23 cellular contexts compared by ENCODE assay signal in the genomic region with DNA sequence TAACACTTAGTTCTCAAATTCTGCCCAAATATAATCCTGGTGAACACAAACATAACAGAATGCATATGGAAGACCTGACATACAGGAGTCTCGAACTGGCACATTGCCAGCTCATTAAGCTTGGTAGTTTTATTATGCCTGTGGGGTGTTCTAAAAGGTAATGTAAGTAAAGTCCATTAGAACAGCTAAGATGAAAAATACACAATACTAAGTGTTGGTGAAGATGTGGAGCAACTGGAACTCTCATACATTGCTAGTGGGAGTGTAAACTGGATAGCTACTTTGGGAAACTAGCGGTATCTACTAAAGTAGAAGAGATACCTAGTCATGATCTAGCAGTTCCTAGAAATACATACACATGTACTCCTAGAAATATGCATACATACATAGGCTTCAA. TPM values are rescaled to one million over a fixed set of nuclear protein-coding genes. Genes with fewer than 3 reads are reported as not detected.
A peak's percentile ranks its signal among the peaks of the same experiment; 100 is the strongest.
DNase-seq lines count a peak whose midpoint lies in the region; ATAC-seq, FAIRE-seq and TF ChIP-seq lines count a peak whose summit lies in the region.
"Had no signal": no experiment of that assay in that cellular context is flagged by ENCODE, and none has a peak within 500 bp of the region (broad histone marks: within the 10 kb centered on the region; RNA-seq: fewer than 3 reads in every experiment).

No MANE protein-coding gene starts in this region.

- peaks cover 2% of the 10 kb centered on the region for H3K9me3 Mint-ChIP-seq in activated CD4-positive, alpha-beta T cell treated with anti-CD3 and anti-CD28 coated beads for 36 hours (ENCODE audit: low read depth)
- H3K9me3 Mint-ChIP-seq: CD4-positive, alpha-beta T cell; T-helper 2 cell treated with Interferon-gamma antibody and Interleukin-4, amounts not matched to agents 5 μg/mL and 100 μg/mL, for 36 hours had no signal

- TF ChIP-seq CTCF in HEK293 (tag by site-specific recombination; IDR thresholded peaks at IDR 0.05) (no peak), RWPE2 (IDR thresholded peaks at IDR 0.05; ENCODE audit: poor library complexity, severe bottlenecking) (no peak), keratinocyte (optimal IDR thresholded peaks at IDR 0.05 in 1 of 3, IDR thresholded peaks at IDR 0.05 in 1 of 3, conservative IDR thresholded peaks at IDR 0.05 in 1 of 3; ENCODE audit: extremely low read depth in 1 of 3, insufficient read depth in 2 of 3, low read length in 3 of 3) (no peak), stomach (IDR thresholded peaks at IDR 0.05) (no peak)

- dilution Hi-C loops in keratinocyte (cut with MboI; ENCODE audit: extremely low pct_ligation_motif_present, low sequenced_read_pairs) = no loop called here

- DNase-seq in RWPE2 (ENCODE audit: low spot score) (no peak), keratinocyte (ENCODE audit: low read depth, low spot score) (no peak), stomach (no peak), dermis blood vessel endothelial cell (no peak), T-helper 9 cell (no peak)
- no peak for DNase-seq in activated CD4-positive, alpha-beta T cell treated with anti-CD3 and anti-CD28 coated beads for 36 hours
- DNase-seq: activated naive CD4-positive, alpha-beta T cell treated with anti-CD3 and anti-CD28 coated beads, Interleukin-2, amount 50 U/mL, for 16 hours; CD4-positive, alpha-beta T cell; naive B cell; NCI-H1105; NCI-H1930; NCI-H82; occipital lobe; retina; stimulated activated CD4-positive, alpha-beta T cell treated with anti-CD3 and anti-CD28 coated beads, Interleukin-12 subunit alpha, Interleukin-12 subunit beta, amount 100 ng/mL, for 4 hours; stimulated activated CD4-positive, alpha-beta T cell treated with anti-CD3 and anti-CD28 coated beads, Interleukin-4, amount 100 ng/mL, for 4 hours; stimulated activated naive CD4-positive, alpha-beta T cell had no signal

- H3K27me3 ChIP-seq in RWPE2 (ENCODE audit: insufficient read depth, poor library complexity, severe bottlenecking) (no peaks in the 10 kb centered on the region), keratinocyte (ENCODE audit: control insufficient read depth, extremely low read depth, insufficient read depth, low read length) (no peaks in the 10 kb centered on the region), stomach (no peaks in the 10 kb centered on the region)

- H3K4me1 ChIP-seq in HEK293 (ENCODE audit: control insufficient read depth, insufficient read depth, low read length) (peaks cover 4% of the 10 kb centered on the region), RWPE2 (ENCODE audit: insufficient read depth, poor library complexity, severe bottlenecking) (peaks cover 41% of the 10 kb centered on the region), keratinocyte (ENCODE audit: control insufficient read depth, extremely low read depth, insufficient read depth, low read length) (peaks cover 44% of the 10 kb centered on the region), stomach (peaks cover 0 to 40% (median 24%) of the 10 kb centered on the region in 4 donors)

- H2AFZ ChIP-seq in keratinocyte (ENCODE audit: control insufficient read depth, low read length) = no peak overlapping the region

- no peaks in the 10 kb centered on the region for H3K79me2 ChIP-seq in keratinocyte (ENCODE audit: control insufficient read depth, insufficient read depth, low read length)

- H3K36me3 ChIP-seq in HEK293 (ENCODE audit: control insufficient read depth in 2 of 2, insufficient read depth in 1 of 2, low read length in 2 of 2) = no peaks in the 10 kb centered on the region
- no peaks in the 10 kb centered on the region for H3K36me3 ChIP-seq in RWPE2 (ENCODE audit: low read depth)
- H3K36me3 ChIP-seq in keratinocyte (ENCODE audit: control insufficient read depth in 2 of 2, extremely low read depth in 1 of 2, insufficient read depth in 2 of 2, low read length in 2 of 2) = no peaks in the 10 kb centered on the region
- H3K36me3 ChIP-seq in stomach = no peaks in the 10 kb centered on the region
- H3K36me3 ChIP-seq: heart left ventricle, thoracic aorta had no signal

- no peaks in the 10 kb centered on the region for H3K36me3 Mint-ChIP-seq in activated CD4-positive, alpha-beta T cell treated with anti-CD3 and anti-CD28 coated beads for 36 hours (ENCODE audit: low read depth)

- H3K4me2 ChIP-seq in keratinocyte (ENCODE audit: control insufficient read depth, extremely low read depth, insufficient read depth, low read depth, low read length) = peak overlapping the region; percentile 42

- no peak overlapping the region for H3K9ac ChIP-seq in keratinocyte (ENCODE audit: control insufficient read depth, extremely low read depth, insufficient read depth, low read length)

- H3K27me3 Mint-ChIP-seq in activated CD4-positive, alpha-beta T cell treated with anti-CD3 and anti-CD28 coated beads for 36 hours = no peaks in the 10 kb centered on the region
- H3K27me3 Mint-ChIP-seq: CD4-positive, alpha-beta T cell; naive B cell had no signal

- ATAC-seq in RWPE2 (ENCODE audit: low read depth) (no peak), HG02973 (IDR thresholded peaks at IDR 0.05; ENCODE audit: unreplicated experiment) (no peak)
- ATAC-seq in activated CD4-positive, alpha-beta T cell treated with anti-CD3 and anti-CD28 coated beads for 36 hours = no peak

- TF ChIP-seq EP300 in stomach (IDR thresholded peaks at IDR 0.05) = no peak

- no peaks in the 10 kb centered on the region for H3K4me1 Mint-ChIP-seq in activated CD4-positive, alpha-beta T cell treated with anti-CD3 and anti-CD28 coated beads for 36 hours
- H3K4me1 Mint-ChIP-seq: naive B cell had no signal

- no peak overlapping the region for H3K4me3 Mint-ChIP-seq in activated CD4-positive, alpha-beta T cell treated with anti-CD3 and anti-CD28 coated beads for 36 hours
- H3K4me3 Mint-ChIP-seq: activated T-helper 1 cell treated with anti-CD3 and anti-CD28 coated beads, Interleukin-12 subunit alpha, Interleukin-12 subunit beta, Interleukin-2, Interleukin-4 antibody, amounts not matched to agents 30 ng/mL and 10 ng/mL and 1 ng/mL, durations not matched to agents 14 hours and 24 hours and 36 hours; CD4-positive, alpha-beta T cell; naive B cell; T-helper 2 cell treated with Interferon-gamma antibody and Interleukin-4, amounts not matched to agents 5 μg/mL and 100 μg/mL, for 36 hours had no signal

- TF ChIP-seq POLR2A in stomach (IDR thresholded peaks at IDR 0.05) = no peak

- POLR2A ChIA-PET in HEK293 (lab: Yijun Ruan, JAX) = no interaction called here
- POLR2A ChIA-PET in activated CD4-positive, alpha-beta T cell treated with anti-CD3 and anti-CD28 coated beads for 36 hours (lab: Charles Lee) = no interaction called here

- CTCF ChIA-PET in HEK293 (lab: Yijun Ruan, JAX) = no interaction called here
- CTCF ChIA-PET in activated CD4-positive, alpha-beta T cell treated with anti-CD3 and anti-CD28 coated beads for 36 hours (lab: Charles Lee) = interaction anchor here (1.9 kb wide), 1 partner anchor 9 kb away, joined by 7 read pairs; no protein-coding TSS in a partner anchor

- no peak overlapping the region for H3K27ac Mint-ChIP-seq in activated CD4-positive, alpha-beta T cell treated with anti-CD3 and anti-CD28 coated beads for 36 hours
- H3K27ac Mint-ChIP-seq: activated T-helper 1 cell treated with anti-CD3 and anti-CD28 coated beads, Interleukin-12 subunit alpha, Interleukin-12 subunit beta, Interleukin-2, Interleukin-4 antibody, amounts not matched to agents 30 ng/mL and 10 ng/mL and 1 ng/mL, durations not matched to agents 14 hours and 24 hours and 36 hours; CD4-positive, alpha-beta T cell; naive B cell; T-helper 2 cell treated with Interferon-gamma antibody and Interleukin-4, amounts not matched to agents 5 μg/mL and 100 μg/mL, for 36 hours had no signal

- H3K9me3 ChIP-seq in HEK293 (ENCODE audit: control insufficient read depth, insufficient read depth, low read depth, low read length) = no peaks in the 10 kb centered on the region
- H3K9me3 ChIP-seq in RWPE2 (ENCODE audit: severe bottlenecking) = no peaks in the 10 kb centered on the region
- H3K9me3 ChIP-seq in keratinocyte (ENCODE audit: control insufficient read depth, low read depth, low read length) = no peaks in the 10 kb centered on the region
- H3K9me3 ChIP-seq in stomach = no peaks in the 10 kb centered on the region
- H3K9me3 ChIP-seq: thoracic aorta had no signal

- no peak overlapping the region for H3K27ac ChIP-seq in HEK293 (ENCODE audit: extremely low read depth, low read depth, low read length)
- H3K27ac ChIP-seq in RWPE2 (ENCODE audit: poor library complexity, severe bottlenecking) = peak overlapping the region; percentile 92
- H3K27ac ChIP-seq in keratinocyte (ENCODE audit: control insufficient read depth, insufficient read depth, low read length) = peak overlapping the region; percentile 91
- peak overlapping the region in 4 of 5 donors; percentile 27 to 73 (median 68) for H3K27ac ChIP-seq in stomach
- H3K27ac ChIP-seq: thoracic aorta had no signal

- no peaks in the 10 kb centered on the region for H4K20me1 ChIP-seq in keratinocyte (ENCODE audit: control insufficient read depth, extremely low read depth, insufficient read depth, low read length)

- 82 to 92% (median 85%) methylated on average over 2 of the region's 2 CpGs for WGBS in stomach, 5 donors

- intact Hi-C loops in stomach (cut with DNase I; ENCODE audit: low total_unique reads) = no loop called here
- intact Hi-C loops in activated CD4-positive, alpha-beta T cell treated with anti-CD3 and anti-CD28 coated beads for 36 hours (cut with DNase I, micrococcal nuclease) = no loop called here

- H3K4me3 ChIP-seq in HEK293 (ENCODE audit: low read depth, low read length) = no peak overlapping the region
- no peak overlapping the region for H3K4me3 ChIP-seq in RWPE2 (ENCODE audit: severe bottlenecking)
- H3K4me3 ChIP-seq in keratinocyte (ENCODE audit: control insufficient read depth in 2 of 3, extremely low read depth in 1 of 3, insufficient read depth in 2 of 3, low read depth in 1 of 3, low read length in 3 of 3) = peak overlapping the region in 1 of 3 experiments; percentile 30
- no peak overlapping the region for H3K4me3 ChIP-seq in stomach
- H3K4me3 ChIP-seq: heart left ventricle, thoracic aorta had no signal

- peaks cover 3% of the 10 kb centered on the region for H3K9me1 ChIP-seq in keratinocyte (ENCODE audit: control insufficient read depth, extremely low read depth, insufficient read depth, low read length)

- FAIRE-seq in keratinocyte (lab: Jason Lieb, UNC) = no peak

RNA-seq across cellular contexts. Expression of gene RAB10, which starts 24.3 kb away (rescaled TPM):
- polyA plus RNA-seq in keratinocyte = 139 to 252 TPM (median 161 TPM) in 3 replicates
- 328 TPM for polyA plus RNA-seq in keratinocyte (2011; ENCODE audit: low read depth)
- polyA plus RNA-seq in keratinocyte (2011; cell fraction: cytosol; rRNA removed) = 225 and 344 TPM in 2 replicates
- 141 and 287 TPM in 2 replicates for polyA plus RNA-seq in keratinocyte (2011; cell fraction: nucleus; rRNA removed)
- 176 and 274 TPM in 2 replicates for polyA plus RNA-seq in keratinocyte (2012; ENCODE audit: low replicate concordance)
- 27.3 to 149 TPM (median 105 TPM) in 3 replicates for polyA minus RNA-seq in keratinocyte
- polyA minus RNA-seq in keratinocyte (2011; cell fraction: cytosol; rRNA and poly(A)+ RNA removed) = 202 TPM
- 73.4 and 110 TPM in 2 replicates for polyA minus RNA-seq in keratinocyte (2011; cell fraction: nucleus; rRNA and poly(A)+ RNA removed)
- 100 to 1,000 TPM in 3 of 5 donors, 10 to 100 TPM in 2; 22.2 to 591 (median 106) TPM for total RNA-seq in stomach
- polyA plus RNA-seq in stomach = 10 to 100 TPM; 39.3 to 60.8 (median 60.2) TPM
- 100 to 1,000 TPM; 103 to 160 TPM for total RNA-seq in activated CD4-positive, alpha-beta T cell treated with anti-CD3 and anti-CD28 coated beads for 36 hours
- 101 and 176 TPM in 2 replicates for total RNA-seq in dermis blood vessel endothelial cell

RNA-seq across cellular contexts. Expression of gene KIF3C, which starts 27.3 kb away (rescaled TPM):
- polyA plus RNA-seq in keratinocyte (6.5 to 8.4 TPM (median 7.4 TPM) in 3 replicates), stomach (1 to 10 TPM; 1.1 to 2.4 (median 1.2) TPM)
- 13.4 TPM for polyA plus RNA-seq in keratinocyte (2011; ENCODE audit: low read depth)
- 7.0 and 10.3 TPM in 2 replicates for polyA plus RNA-seq in keratinocyte (2011; cell fraction: cytosol; rRNA removed)
- polyA plus RNA-seq in keratinocyte (2011; cell fraction: nucleus; rRNA removed) = 9.9 and 11.9 TPM in 2 replicates
- 5.7 and 20.9 TPM in 2 replicates for polyA plus RNA-seq in keratinocyte (2012; ENCODE audit: low replicate concordance)
- polyA minus RNA-seq in keratinocyte = 9.7 to 24.6 TPM (median 10.8 TPM) in 3 replicates
- polyA minus RNA-seq in keratinocyte (2011; cell fraction: cytosol; rRNA and poly(A)+ RNA removed) = 15.9 TPM
- 10.2 and 13.2 TPM in 2 replicates for polyA minus RNA-seq in keratinocyte (2011; cell fraction: nucleus; rRNA and poly(A)+ RNA removed)
- total RNA-seq in stomach (1 to 10 TPM in 3 of 5 donors, under 1 TPM in 1, not detected in 1; 0.29 to 7.3 (median 3.2) TPM), dermis blood vessel endothelial cell (12.6 and 23.3 TPM in 2 replicates)
- 1 to 10 TPM; 5.2 to 5.3 TPM for total RNA-seq in activated CD4-positive, alpha-beta T cell treated with anti-CD3 and anti-CD28 coated beads for 36 hours
